Comparison of ENCODE assay signal across 31 cellular contexts in the genomic region with DNA sequence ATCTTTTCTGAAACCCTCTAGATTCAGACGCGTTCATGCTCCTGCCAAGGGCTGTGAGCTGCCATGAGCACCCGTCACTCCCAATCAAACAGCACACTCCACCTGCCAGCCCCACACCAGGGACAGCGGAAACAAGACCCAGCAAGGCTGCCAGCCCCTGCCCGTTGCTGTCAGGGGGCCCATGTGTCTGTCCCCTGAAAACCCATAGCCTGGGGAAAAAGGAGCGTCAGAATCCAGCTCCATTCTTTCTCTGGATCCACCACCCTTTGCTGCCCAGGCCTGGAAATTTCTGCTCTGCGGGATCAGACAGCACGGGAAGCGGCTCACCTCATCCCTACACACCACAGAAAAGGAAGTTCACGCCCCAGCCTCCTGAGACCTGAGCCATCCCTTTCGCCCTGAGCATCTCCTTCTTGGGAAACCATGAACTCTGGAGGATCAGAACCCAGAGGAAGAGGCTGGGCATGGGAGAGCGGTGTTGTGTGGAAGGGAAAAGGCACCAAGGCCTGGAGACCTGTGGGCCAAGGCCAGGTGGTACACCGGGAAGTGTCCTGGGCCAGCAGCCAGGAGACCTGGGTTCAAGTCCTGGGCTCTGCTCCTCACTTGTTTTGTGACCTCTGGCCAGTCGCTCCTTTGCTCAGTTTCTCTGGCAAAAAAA. TPM values are rescaled to one million over a fixed set of nuclear protein-coding genes. Genes with fewer than 3 reads are reported as not detected.
"Had no signal": no experiment of that assay in that cellular context is flagged by ENCODE, and none has a peak within 500 bp of the region (broad histone marks: within the 10 kb centered on the region; RNA-seq: fewer than 3 reads in every experiment).

No MANE protein-coding gene starts in this region.

- DNase-seq: activated CD4-positive, alpha-beta T cell treated with anti-CD3 and anti-CD28 coated beads for 4 hours; activated CD4-positive, alpha-beta T cell treated with anti-CD3 and anti-CD28 coated beads, Interleukin-2, amount 50 U/mL, for 48 hours; activated CD8-positive, alpha-beta memory T cell treated with anti-CD3 and anti-CD28 coated beads for 24 hours; activated effector memory CD4-positive, alpha-beta T cell treated with Interleukin-2 at 50 U/mL for 16 hours; activated naive CD4-positive, alpha-beta T cell treated with Interleukin-2 at 50 U/mL for 16 hours; body of pancreas; foreskin keratinocyte; hypothalamus; left lung; naive B cell; nucleus accumbens; pancreas; retina; sigmoid colon; small intestine; stimulated activated CD4-positive, alpha-beta T cell treated with anti-CD3 and anti-CD28 coated beads, Interleukin-4, amount 100 ng/mL, for 24 hours; stomach; T-helper 1 cell; thyroid gland had no signal

- H3K27me3 Mint-ChIP-seq: dendritic cell treated with granulocyte-macrophage colony-stimulating factor and Interleukin-4, amounts not matched to agents 40 ng/mL and 50 ng/mL, for 4 days had no signal

- H3K36me3 Mint-ChIP-seq: activated naive CD8-positive, alpha-beta T cell; mesothelial cell of epicardium; naive B cell; stimulated activated effector memory CD8-positive, alpha-beta T cell treated with anti-CD3 and anti-CD28 coated beads, Interleukin-12 subunit alpha, Interleukin-12 subunit beta, amount 100 ng/mL, for 72 hours had no signal

- H3K27ac ChIP-seq: body of pancreas, esophagus muscularis mucosa, foreskin keratinocyte, heart left ventricle, left lung, pancreas, prostate gland, sigmoid colon, stomach, thyroid gland, upper lobe of right lung had no signal

- H3K4me1 ChIP-seq: body of pancreas, foreskin keratinocyte, pancreas, prostate gland, thyroid gland had no signal

- FAIRE-seq: islet of Langerhans, pancreas, small intestine had no signal

- H3K36me3 ChIP-seq: pancreas, prostate gland, sigmoid colon, thyroid gland, upper lobe of right lung had no signal

- H3K4me3 Mint-ChIP-seq: activated naive CD8-positive, alpha-beta T cell; dendritic cell treated with granulocyte-macrophage colony-stimulating factor and Interleukin-4, amounts not matched to agents 40 ng/mL and 50 ng/mL, for 4 days; mesothelial cell of epicardium; naive B cell; stimulated activated effector memory CD8-positive, alpha-beta T cell treated with anti-CD3 and anti-CD28 coated beads, Interleukin-12 subunit alpha, Interleukin-12 subunit beta, amount 100 ng/mL, for 72 hours; T-helper 2 cell treated with Interferon-gamma antibody and Interleukin-4, amounts not matched to agents 5 μg/mL and 100 μg/mL, for 36 hours had no signal

- H3K9me3 ChIP-seq: body of pancreas, esophagus muscularis mucosa, heart left ventricle, left lung, pancreas, prostate gland, sigmoid colon, stomach, thyroid gland, upper lobe of right lung had no signal

- H3K27ac Mint-ChIP-seq: activated naive CD8-positive, alpha-beta T cell; dendritic cell treated with granulocyte-macrophage colony-stimulating factor and Interleukin-4, amounts not matched to agents 40 ng/mL and 50 ng/mL, for 4 days; mesothelial cell of epicardium; naive B cell; stimulated activated effector memory CD8-positive, alpha-beta T cell treated with anti-CD3 and anti-CD28 coated beads, Interleukin-12 subunit alpha, Interleukin-12 subunit beta, amount 100 ng/mL, for 72 hours; T-helper 2 cell treated with Interferon-gamma antibody and Interleukin-4, amounts not matched to agents 5 μg/mL and 100 μg/mL, for 36 hours had no signal

- H3K4me3 ChIP-seq: body of pancreas, esophagus muscularis mucosa, heart left ventricle, left lung, lung, pancreas, prostate gland, sigmoid colon, stomach, thyroid gland, upper lobe of right lung had no signal

- H3K27me3 ChIP-seq: body of pancreas, foreskin keratinocyte, thyroid gland, upper lobe of right lung had no signal

- ATAC-seq: body of pancreas; foreskin keratinocyte; heart left ventricle; left lung; pancreas; stimulated activated effector memory CD8-positive, alpha-beta T cell treated with anti-CD3 and anti-CD28 coated beads, Interleukin-12 subunit alpha, Interleukin-12 subunit beta, amount 100 ng/mL, for 72 hours; upper lobe of right lung had no signal

- H3K9me3 Mint-ChIP-seq: dendritic cell treated with granulocyte-macrophage colony-stimulating factor and Interleukin-4, amounts not matched to agents 40 ng/mL and 50 ng/mL, for 4 days; mesothelial cell of epicardium; naive B cell; stimulated activated effector memory CD8-positive, alpha-beta T cell treated with anti-CD3 and anti-CD28 coated beads, Interleukin-12 subunit alpha, Interleukin-12 subunit beta, amount 100 ng/mL, for 72 hours; T-helper 2 cell treated with Interferon-gamma antibody and Interleukin-4, amounts not matched to agents 5 μg/mL and 100 μg/mL, for 36 hours had no signal

RNA-seq across cellular contexts. Expression of a gene that starts 51.5 kb away (rescaled TPM):
- total RNA-seq: body of pancreas, foreskin keratinocyte, pancreas, thyroid gland had no signal
- polyA plus RNA-seq: aorta, foreskin keratinocyte had no signal
